Comparison of ENCODE assay signal across 17 cellular contexts in the genomic region with DNA sequence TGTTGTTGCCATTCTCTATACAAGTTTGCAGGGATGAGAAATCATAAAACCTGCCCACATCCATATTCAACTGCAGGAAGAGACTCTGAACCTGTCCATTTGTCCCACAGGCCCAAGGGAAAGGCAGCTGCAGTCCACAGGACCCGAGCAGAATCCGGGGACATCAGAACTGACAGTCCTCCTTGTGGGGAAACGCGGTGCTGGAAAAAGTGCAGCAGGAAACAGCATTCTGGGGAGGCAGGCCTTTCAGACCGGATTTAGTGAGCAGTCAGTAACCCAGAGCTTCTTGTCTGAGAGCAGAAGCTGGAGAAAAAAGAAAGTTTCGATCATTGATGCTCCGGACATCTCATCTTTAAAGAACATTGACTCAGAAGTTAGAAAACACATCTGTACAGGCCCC. TPM values are rescaled to one million over a fixed set of nuclear protein-coding genes. Genes with fewer than 3 reads are reported as not detected.
A peak's percentile ranks its signal among the peaks of the same experiment; 100 is the strongest.
DNase-seq lines count a peak whose midpoint lies in the region; ATAC-seq, FAIRE-seq and TF ChIP-seq lines count a peak whose summit lies in the region.
"Had no signal": no experiment of that assay in that cellular context is flagged by ENCODE, and none has a peak within 500 bp of the region (broad histone marks: within the 10 kb centered on the region; RNA-seq: fewer than 3 reads in every experiment).

No MANE protein-coding gene starts in this region.

- H3K9me3 Mint-ChIP-seq in activated CD4-positive, alpha-beta T cell treated with anti-CD3 and anti-CD28 coated beads, Interleukin-2, amount 10 ng/mL, durations not matched to agents 24 days and 14 days = peaks cover 14% of the 10 kb centered on the region
- H3K9me3 Mint-ChIP-seq in naive thymus-derived CD8-positive, alpha-beta T cell = peaks cover 0 to 5% (median 0%) of the 10 kb centered on the region in 9 donors

- H3K9me3 ChIP-seq in heart right ventricle = no peaks in the 10 kb centered on the region
- peaks cover 10% of the 10 kb centered on the region for H3K9me3 ChIP-seq in T-helper 17 cell (ENCODE audit: control insufficient read depth, low read length, poor library complexity, severe bottlenecking)
- H3K9me3 ChIP-seq: BLaER1 had no signal

- TF ChIP-seq CTCF in heart right ventricle (IDR thresholded peaks at IDR 0.05) = peak in 1 of 9 donors; percentile 15

- H3K4me1 ChIP-seq in heart right ventricle = peaks cover 0 to 94% (median 39%) of the 10 kb centered on the region in 9 donors
- H3K4me1 ChIP-seq: BLaER1 had no signal

- H3K4me1 Mint-ChIP-seq in activated CD4-positive, alpha-beta T cell treated with anti-CD3 and anti-CD28 coated beads, Interleukin-2, amount 10 ng/mL, durations not matched to agents 24 days and 14 days = peaks cover 62% of the 10 kb centered on the region
- peaks cover 53% of the 10 kb centered on the region for H3K4me1 Mint-ChIP-seq in T-helper 17 cell
- H3K4me1 Mint-ChIP-seq in naive thymus-derived CD8-positive, alpha-beta T cell = peaks cover 43 to 92% (median 89%) of the 10 kb centered on the region in 4 donors

- H3K27me3 ChIP-seq in heart right ventricle = no peaks in the 10 kb centered on the region
- H3K27me3 ChIP-seq: BLaER1 had no signal

- H3K27me3 Mint-ChIP-seq in activated CD4-positive, alpha-beta T cell treated with anti-CD3 and anti-CD28 coated beads, Interleukin-2, amount 10 ng/mL, durations not matched to agents 24 days and 14 days = no peaks in the 10 kb centered on the region
- H3K27me3 Mint-ChIP-seq in T-helper 17 cell = no peaks in the 10 kb centered on the region
- no peaks in the 10 kb centered on the region for H3K27me3 Mint-ChIP-seq in naive thymus-derived CD8-positive, alpha-beta T cell

- WGBS in heart right ventricle, 2 donors = 64 to 73% methylated on average over 7 of the region's 7 CpGs

- peak overlapping the region; percentile 56 for H3K27ac Mint-ChIP-seq in activated CD4-positive, alpha-beta T cell treated with anti-CD3 and anti-CD28 coated beads, Interleukin-2, amount 10 ng/mL, durations not matched to agents 24 days and 14 days
- peak overlapping the region; percentile 51 for H3K27ac Mint-ChIP-seq in T-helper 17 cell
- H3K27ac Mint-ChIP-seq in naive thymus-derived CD8-positive, alpha-beta T cell = peak overlapping the region; percentile 43 to 95 (median 66)
- H3K27ac Mint-ChIP-seq: HFFc6 had no signal

- no peak for FAIRE-seq in frontal cortex (lab: Jason Lieb, UNC)
- FAIRE-seq: H54 had no signal

- peak in 3 of 8 donors; percentile 35 to 64 (median 43) for ATAC-seq in heart right ventricle
- ATAC-seq in Right ventricle myocardium inferior = no peak
- ATAC-seq in T-helper 17 cell = no peak
- ATAC-seq in naive thymus-derived CD8-positive, alpha-beta T cell = no peak

- H3K4me3 ChIP-seq in heart right ventricle = peak overlapping the region in 1 of 10 donors; percentile 19
- H3K4me3 ChIP-seq: BLaER1 had no signal

- H3K4me3 Mint-ChIP-seq in activated CD4-positive, alpha-beta T cell treated with anti-CD3 and anti-CD28 coated beads, Interleukin-2, amount 10 ng/mL, durations not matched to agents 24 days and 14 days = no peak overlapping the region
- peak overlapping the region; percentile 28 for H3K4me3 Mint-ChIP-seq in T-helper 17 cell
- H3K4me3 Mint-ChIP-seq in naive thymus-derived CD8-positive, alpha-beta T cell = peak overlapping the region in 2 of 10 donors; percentile 5 to 25
- H3K4me3 Mint-ChIP-seq: HFFc6 had no signal

- intact Hi-C loops in activated CD4-positive, alpha-beta T cell treated with anti-CD3 and anti-CD28 coated beads, Interleukin-2, amount 10 ng/mL, durations not matched to agents 24 days and 14 days (cut with micrococcal nuclease) = no loop called here
- intact Hi-C loops in heart right ventricle (cut with DNase I) (loop anchor here in 1 of 10 donors (10.0 kb wide), 1 partner anchor 161 kb away; a partner anchor contains a TSS), Right ventricle myocardium inferior (cut with DNase I) (no loop called here)

- peaks cover 78% of the 10 kb centered on the region for H3K36me3 Mint-ChIP-seq in activated CD4-positive, alpha-beta T cell treated with anti-CD3 and anti-CD28 coated beads, Interleukin-2, amount 10 ng/mL, durations not matched to agents 24 days and 14 days (ENCODE audit: low read depth)
- peaks cover 24% of the 10 kb centered on the region for H3K36me3 Mint-ChIP-seq in T-helper 17 cell (ENCODE audit: low read depth)
- H3K36me3 Mint-ChIP-seq in naive thymus-derived CD8-positive, alpha-beta T cell = peaks cover 41 to 96% (median 79%) of the 10 kb centered on the region in 3 donors

- H3K36me3 ChIP-seq in heart right ventricle = peaks cover 0 to 95% (median 16%) of the 10 kb centered on the region in 9 donors
- H3K36me3 ChIP-seq: BLaER1 had no signal

- peak; percentile 53 for DNase-seq in activated CD4-positive, alpha-beta T cell treated with anti-CD3 and anti-CD28 coated beads, Interleukin-2, amount 10 ng/mL, durations not matched to agents 24 days and 14 days
- no peak for DNase-seq in activated CD4-positive, alpha-beta T cell treated with anti-CD3 and anti-CD28 coated beads, Interleukin-2, amount 50 U/mL, for 48 hours
- no peak for DNase-seq in heart right ventricle
- DNase-seq in Right ventricle myocardium inferior (ENCODE audit: missing footprints) = no peak
- no peak for DNase-seq in T-helper 17 cell
- DNase-seq in naive thymus-derived CD8-positive, alpha-beta T cell = no peak
- no peak for DNase-seq in C1 segment of cervical spinal cord (lab: John Stamatoyannopoulos, UW)
- no peak for DNase-seq in frontal cortex (ENCODE audit: low spot score in 2 of 2)
- DNase-seq: HFFc6, KG1, NCI-H1436, NCI-H2081, NCI-H2227 treated with DMSO at 0.1 percent for 48 hours, NCI-H524 had no signal

- H3K27ac ChIP-seq in heart right ventricle = peak overlapping the region in 6 of 10 donors; percentile 13 to 49 (median 16)
- H3K27ac ChIP-seq: BLaER1 had no signal

- POLR2A ChIA-PET in naive thymus-derived CD8-positive, alpha-beta T cell (lab: Charles Lee) = interaction anchor here (1.6 to 13.2 kb wide), 5 partner anchors 8 to 40 kb away, joined by 4 to 198 read pairs (median 8); a partner anchor contains a TSS

RNA-seq across cellular contexts. Expression of a gene that starts 23.5 kb away (rescaled TPM):
- total RNA-seq in activated CD4-positive, alpha-beta T cell treated with anti-CD3 and anti-CD28 coated beads, Interleukin-2, amount 10 ng/mL, durations not matched to agents 24 days and 14 days = 7.9 and 8.5 TPM in 2 replicates
- total RNA-seq in heart right ventricle (10 to 100 TPM; 13.4 to 39.4 (median 16.2) TPM), Right ventricle myocardium inferior (14.9 TPM), T-helper 17 cell (10 to 100 TPM in 1 of 2 donors, 1 to 10 TPM in 1; 8.1 to 12.0 TPM), frontal cortex (1.6 TPM)
- 10 to 100 TPM; 19.2 to 19.5 TPM for polyA plus RNA-seq in heart right ventricle
- total RNA-seq in naive thymus-derived CD8-positive, alpha-beta T cell = 10 to 100 TPM; 66.8 to 68.0 TPM
- polyA plus RNA-seq in naive thymus-derived CD8-positive, alpha-beta T cell = 10 to 100 TPM; 18.9 to 38.9 (median 25.9) TPM
- total RNA-seq: A172, HFFc6 had no signal

RNA-seq across cellular contexts. Expression of a gene that starts 40.8 kb away (rescaled TPM):
- 40.5 and 45.0 TPM in 2 replicates for total RNA-seq in activated CD4-positive, alpha-beta T cell treated with anti-CD3 and anti-CD28 coated beads, Interleukin-2, amount 10 ng/mL, durations not matched to agents 24 days and 14 days
- 10 to 100 TPM in 6 of 10 donors, 1 to 10 TPM in 4; 7.5 to 41.2 (median 19.6) TPM for total RNA-seq in heart right ventricle
- 10 to 100 TPM; 43.9 to 77.5 TPM for polyA plus RNA-seq in heart right ventricle
- 21.4 TPM for total RNA-seq in Right ventricle myocardium inferior
- 10 to 100 TPM; 62.7 to 68.3 TPM for total RNA-seq in T-helper 17 cell
- total RNA-seq in naive thymus-derived CD8-positive, alpha-beta T cell = 100 to 1,000 TPM; 367 to 369 TPM
- polyA plus RNA-seq in naive thymus-derived CD8-positive, alpha-beta T cell = 100 to 1,000 TPM; 451 to 821 (median 658) TPM
- 2.4 TPM for total RNA-seq in frontal cortex
- total RNA-seq: A172, HFFc6 had no signal
